Comparison of ENCODE assay signal across 25 cellular contexts in genomic region chr11:79402912-79403311, GRCh38.
"Had no signal": no experiment of that assay in that cellular context is flagged by ENCODE, and none has a peak within 500 bp of the region (broad histone marks: within the 10 kb centered on the region; RNA-seq: fewer than 3 reads in every experiment).

No MANE protein-coding gene starts in this region.

- H3K9me3 ChIP-seq: colonic mucosa, esophagus muscularis mucosa, esophagus squamous epithelium, gastrocnemius medialis, gastroesophageal sphincter, heart left ventricle, heart right ventricle had no signal

- H3K27ac ChIP-seq: colonic mucosa, coronary artery, dorsolateral prefrontal cortex, epithelial cell of prostate, esophagus muscularis mucosa, esophagus squamous epithelium, foreskin keratinocyte, gastrocnemius medialis, gastroesophageal sphincter, heart left ventricle, heart right ventricle had no signal

- H3K4me3 ChIP-seq: colonic mucosa, coronary artery, dorsolateral prefrontal cortex, esophagus muscularis mucosa, esophagus squamous epithelium, gastrocnemius medialis, gastroesophageal sphincter, heart left ventricle, heart right ventricle had no signal

- H3K27ac Mint-ChIP-seq: dendritic cell treated with granulocyte-macrophage colony-stimulating factor and Interleukin-4, amounts not matched to agents 40 ng/mL and 50 ng/mL, for 4 days; effector memory CD8-positive, alpha-beta T cell; endodermal cell had no signal

- H3K4me3 Mint-ChIP-seq: dendritic cell treated with granulocyte-macrophage colony-stimulating factor and Interleukin-4, amounts not matched to agents 40 ng/mL and 50 ng/mL, for 4 days; effector memory CD8-positive, alpha-beta T cell; endodermal cell had no signal

- H3K4me1 ChIP-seq: colonic mucosa, foreskin keratinocyte, gastrocnemius medialis, gastroesophageal sphincter, heart left ventricle, heart right ventricle had no signal

- H3K27me3 Mint-ChIP-seq: effector memory CD8-positive, alpha-beta T cell had no signal

- ATAC-seq: effector memory CD8-positive, alpha-beta T cell; esophagus mucosa; foreskin keratinocyte; gastrocnemius medialis; gastroesophageal sphincter; heart left ventricle; heart right ventricle had no signal

- H3K27me3 ChIP-seq: colonic mucosa, esophagus muscularis mucosa, esophagus squamous epithelium, foreskin keratinocyte, gastrocnemius medialis, gastroesophageal sphincter, heart left ventricle had no signal

- H3K36me3 ChIP-seq: colonic mucosa, esophagus muscularis mucosa, esophagus squamous epithelium, gastrocnemius medialis, gastroesophageal sphincter, heart left ventricle, heart right ventricle had no signal

- DNase-seq: colonic mucosa; cortex of kidney; dermis blood vessel endothelial cell; dorsolateral prefrontal cortex; effector CD4-positive, alpha-beta T cell; effector CD8-positive, alpha-beta T cell; effector memory CD4-positive, alpha-beta T cell; effector memory CD8-positive, alpha-beta T cell; endodermal cell; erythroblast; esophagus squamous epithelium; foreskin fibroblast; foreskin keratinocyte; foreskin melanocyte; gastrocnemius medialis; glutamatergic neuron; head of caudate nucleus; heart left ventricle; heart right ventricle had no signal
